Comparison of ENCODE assay signal across 8 cellular contexts in the genomic region with DNA sequence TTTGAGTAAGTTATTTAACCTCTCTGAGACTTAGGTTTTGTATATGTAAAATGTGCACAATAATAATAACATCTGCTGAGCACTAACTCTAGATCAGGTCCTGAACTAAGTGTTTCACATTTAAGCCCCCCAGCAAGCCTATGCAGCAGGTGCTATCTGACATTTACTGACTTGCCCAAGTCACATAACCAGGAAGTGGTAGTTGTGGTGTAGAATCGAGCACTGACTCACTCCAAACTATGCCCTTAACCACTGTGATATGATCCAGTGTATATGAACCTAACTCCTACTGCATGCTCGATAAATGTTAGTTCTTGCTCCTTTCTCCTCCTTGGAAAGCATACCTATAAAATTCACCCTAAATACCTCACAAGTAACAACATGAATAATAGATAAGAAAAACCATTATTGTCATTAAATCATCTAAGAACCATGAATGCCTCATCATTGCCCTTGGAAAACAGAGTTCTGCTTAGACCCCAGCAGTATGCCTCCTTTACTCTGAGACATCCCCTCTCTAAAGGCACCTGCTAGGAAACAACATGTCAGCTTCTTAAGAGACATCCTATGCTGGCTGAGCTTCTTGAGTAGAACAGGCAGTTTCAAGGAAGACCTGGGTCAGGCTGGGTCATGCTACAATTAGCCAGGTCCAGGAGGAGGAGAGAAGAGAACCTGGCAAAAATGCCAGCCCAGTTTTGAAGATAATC. TPM values are rescaled to one million over a fixed set of nuclear protein-coding genes. Genes with fewer than 3 reads are reported as not detected.
A peak's percentile ranks its signal among the peaks of the same experiment; 100 is the strongest.
DNase-seq lines count a peak whose midpoint lies in the region; ATAC-seq, FAIRE-seq and TF ChIP-seq lines count a peak whose summit lies in the region.

No MANE protein-coding gene starts in this region.

- H3K9me3 Mint-ChIP-seq in endothelial cell (ENCODE audit: unreplicated experiment), result no peaks in the 10 kb centered on the region

- no peak overlapping the region for H3K4me3 Mint-ChIP-seq in endothelial cell (ENCODE audit: unreplicated experiment)

- no peak overlapping the region for H3K23ac ChIP-seq in trophoblast cell (ENCODE audit: low read length)

- no peaks in the 10 kb centered on the region for H3K79me2 ChIP-seq in trophoblast cell (ENCODE audit: control insufficient read depth, insufficient read depth, low read length, poor library complexity)

- TF ChIP-seq CTCF in bronchial epithelial cell (IDR thresholded peaks at IDR 0.05; ENCODE audit: insufficient read depth, low read length, severe bottlenecking) (no peak), endothelial cell (IDR thresholded peaks at IDR 0.05; ENCODE audit: unreplicated experiment) (no peak), heart left ventricle (IDR thresholded peaks at IDR 0.05) (no peak)

- ATAC-seq in GM21825 (IDR thresholded peaks at IDR 0.05; ENCODE audit: unreplicated experiment), result peak; percentile 69
- no peak for ATAC-seq in heart left ventricle

- no peak overlapping the region for H3K4ac ChIP-seq in trophoblast cell (ENCODE audit: low read depth, low read length)

- H3K27me3 Mint-ChIP-seq in endothelial cell (ENCODE audit: unreplicated experiment), result peaks cover 10% of the 10 kb centered on the region

- 75 to 87% (median 80%) methylated on average over 2 of the region's 2 CpGs for WGBS in heart left ventricle, 4 donors
- WGBS in trophoblast cell (ENCODE audit: extremely low coverage, insufficient coverage, insufficient read length), result no CpG with 5 or more reads among the region's 2 CpGs

- H3K9me3 ChIP-seq in heart left ventricle (no peaks in the 10 kb centered on the region), trophoblast cell (ENCODE audit: insufficient read depth, low read depth, low read length) (no peaks in the 10 kb centered on the region)

- no peak overlapping the region for H2BK5ac ChIP-seq in trophoblast cell (ENCODE audit: low read depth, low read length, poor library complexity)

- H2BK120ac ChIP-seq in trophoblast cell (ENCODE audit: insufficient read depth, low read length, poor library complexity), result no peak overlapping the region

- H3K36me3 ChIP-seq in bronchial epithelial cell (ENCODE audit: control insufficient read depth, insufficient read depth, low read length) (no peaks in the 10 kb centered on the region), heart left ventricle (no peaks in the 10 kb centered on the region), trophoblast cell (ENCODE audit: control insufficient read depth in 1 of 2, insufficient read depth in 2 of 2, low read length in 2 of 2) (no peaks in the 10 kb centered on the region)

- no peak overlapping the region for H3K18ac ChIP-seq in trophoblast cell (ENCODE audit: low read length)

- H3K9ac ChIP-seq in trophoblast cell (ENCODE audit: low read length), result no peak overlapping the region

- peaks cover 5% of the 10 kb centered on the region for H3K36me3 Mint-ChIP-seq in endothelial cell (ENCODE audit: low read depth, unreplicated experiment)

- no peak overlapping the region for H4K12ac ChIP-seq in trophoblast cell (ENCODE audit: low read depth, low read length)

- peaks cover 5% of the 10 kb centered on the region for H3K27me3 ChIP-seq in bronchial epithelial cell (ENCODE audit: control insufficient read depth, insufficient read depth, low read length)
- peaks cover 0 to 12% (median 0%) of the 10 kb centered on the region in 9 donors for H3K27me3 ChIP-seq in heart left ventricle
- H3K27me3 ChIP-seq in trophoblast cell (ENCODE audit: insufficient read depth, low read length), result peaks cover 13% of the 10 kb centered on the region

- peaks cover 30% of the 10 kb centered on the region for H3K4me1 Mint-ChIP-seq in endothelial cell (ENCODE audit: unreplicated experiment)

- no peak overlapping the region for H3K14ac ChIP-seq in trophoblast cell (ENCODE audit: low read length)

- H2BK12ac ChIP-seq in trophoblast cell (ENCODE audit: low read length), result no peak overlapping the region

- no peak overlapping the region for H4K91ac ChIP-seq in trophoblast cell (ENCODE audit: low read depth, low read length)

- TF ChIP-seq POLR2A in heart left ventricle (IDR thresholded peaks at IDR 0.05), result no peak

- H3K4me2 ChIP-seq in trophoblast cell (ENCODE audit: low read length), result no peak overlapping the region

- H3K27ac ChIP-seq in heart left ventricle, result no peak overlapping the region
- no peak overlapping the region for H3K27ac ChIP-seq in trophoblast cell (ENCODE audit: low read depth, low read length)

- no peak overlapping the region for H2AFZ ChIP-seq in trophoblast cell (ENCODE audit: insufficient read depth, low read length, poor library complexity)

- peaks cover 0 to 25% (median 9%) of the 10 kb centered on the region in 12 donors for H3K4me1 ChIP-seq in heart left ventricle
- peaks cover 6 to 8% of the 10 kb centered on the region in 2 experiments for H3K4me1 ChIP-seq in trophoblast cell (ENCODE audit: control insufficient read depth in 1 of 2, insufficient read depth in 2 of 2, low read length in 2 of 2)

- no peak overlapping the region for H3K4me3 ChIP-seq in bronchial epithelial cell (ENCODE audit: low read depth, low read length)
- H3K4me3 ChIP-seq in heart left ventricle, result no peak overlapping the region
- H3K4me3 ChIP-seq in trophoblast cell (ENCODE audit: low read depth, low read length), result no peak overlapping the region

- FAIRE-seq in GM18507 (lab: Jason Lieb, UNC) (peak; percentile 66), bronchial epithelial cell (lab: Jason Lieb, UNC) (peak; percentile 28)

- intact Hi-C loops in heart left ventricle (cut with DNase I), result loop anchor here in 1 of 10 donors (10.0 kb wide), 1 partner anchor 92 kb away; a partner anchor contains a TSS

- H3K79me1 ChIP-seq in trophoblast cell (ENCODE audit: low read length), result no peaks in the 10 kb centered on the region

- DNase-seq in GM18507 (ENCODE audit: extremely low spot score, insufficient read length, low read depth) (no peak), Kasumi-1 (lab: John Stamatoyannopoulos, UW) (peak; percentile 80 to 81), bronchial epithelial cell (ENCODE audit: low read depth) (peak; percentile 88), endothelial cell (ENCODE audit: low spot score) (no peak), heart left ventricle (no peak), trophoblast cell (no peak), iPS-NIHi11 (ENCODE audit: low spot score) (no peak)

- no peak overlapping the region for H4K8ac ChIP-seq in trophoblast cell (ENCODE audit: low read depth, low read length)

- no peak overlapping the region for H2AK5ac ChIP-seq in trophoblast cell (ENCODE audit: low read length)

- no peak overlapping the region for H3K27ac Mint-ChIP-seq in endothelial cell (ENCODE audit: unreplicated experiment)

RNA-seq across cellular contexts. Expression of a gene that starts 3.0 kb away (rescaled TPM):
- total RNA-seq in bronchial epithelial cell (under 0.01 and 0.26 TPM in 2 replicates), endothelial cell (ENCODE audit: unreplicated experiment) (6.8 TPM), heart left ventricle (1 to 10 TPM; 1.8 to 4.1 (median 2.6) TPM)
- 1 to 10 TPM; 1.3 to 1.5 TPM for polyA plus RNA-seq in heart left ventricle
- 0.14 and 0.26 TPM in 2 replicates for polyA plus RNA-seq in trophoblast cell (2013)

Comparison
In these comparisons a context has a peak if more than half of its experiments do, and no peak if none do; other contexts are left out.
1. DNase-seq: peak in Kasumi-1 (2 of 2) and bronchial epithelial cell (single experiment); none in GM18507 (single experiment), endothelial cell (single experiment), heart left ventricle (0 of 5), trophoblast cell (0 of 2) and iPS-NIHi11 (single experiment).